In genomic region chr12:49674318-49674985, GRCh38 we compare ENCODE assay signal across 8 cellular contexts. TPM values are rescaled to one million over a fixed set of nuclear protein-coding genes. Genes with fewer than 3 reads are reported as not detected.
A peak's percentile ranks its signal among the peaks of the same experiment; 100 is the strongest.
DNase-seq lines count a peak whose midpoint lies in the region; ATAC-seq, FAIRE-seq and TF ChIP-seq lines count a peak whose summit lies in the region.

No MANE protein-coding gene starts in this region.

- H3K9me3 Mint-ChIP-seq in astrocyte (ENCODE audit: unreplicated experiment), result no peaks in the 10 kb centered on the region
- no peaks in the 10 kb centered on the region for H3K9me3 Mint-ChIP-seq in stimulated activated effector memory CD8-positive, alpha-beta T cell treated with anti-CD3 and anti-CD28 coated beads, Interleukin-12 subunit alpha, Interleukin-12 subunit beta, amount 100 ng/mL, for 72 hours

- peaks cover 51% of the 10 kb centered on the region for H4K20me1 ChIP-seq in astrocyte (ENCODE audit: insufficient read depth, low read length)

- peak overlapping the region; percentile 63 for H3K27ac ChIP-seq in HUES48 (ENCODE audit: low read depth, low read length)
- peak overlapping the region; percentile 89 for H3K27ac ChIP-seq in astrocyte (ENCODE audit: low read depth, low read length)

- no peak overlapping the region for H3K4me3 Mint-ChIP-seq in astrocyte (ENCODE audit: unreplicated experiment)
- H3K4me3 Mint-ChIP-seq in stimulated activated effector memory CD8-positive, alpha-beta T cell treated with anti-CD3 and anti-CD28 coated beads, Interleukin-12 subunit alpha, Interleukin-12 subunit beta, amount 100 ng/mL, for 72 hours, result peak overlapping the region; percentile 10

- H2AFZ ChIP-seq in astrocyte (ENCODE audit: low read depth, low read length), result peak overlapping the region; percentile 45

- no peaks in the 10 kb centered on the region for H3K27me3 Mint-ChIP-seq in astrocyte (ENCODE audit: low read depth, unreplicated experiment)

- H3K9me3 ChIP-seq in HUES48 (ENCODE audit: control insufficient read depth, insufficient read depth, low read length) (no peaks in the 10 kb centered on the region), astrocyte (ENCODE audit: insufficient read depth, low read depth, low read length) (no peaks in the 10 kb centered on the region), iPS-15b (ENCODE audit: control insufficient read depth, insufficient read depth, low read length) (no peaks in the 10 kb centered on the region)

- H3K9ac ChIP-seq in HUES48 (ENCODE audit: low read depth, low read length) (no peak overlapping the region), astrocyte (ENCODE audit: low read length) (peak overlapping the region; percentile 81), iPS-15b (ENCODE audit: low read depth, low read length) (peak overlapping the region; percentile 29)

- H3K27ac Mint-ChIP-seq in astrocyte (ENCODE audit: unreplicated experiment), result peak overlapping the region; percentile 90
- H3K27ac Mint-ChIP-seq in stimulated activated effector memory CD8-positive, alpha-beta T cell treated with anti-CD3 and anti-CD28 coated beads, Interleukin-12 subunit alpha, Interleukin-12 subunit beta, amount 100 ng/mL, for 72 hours, result peak overlapping the region; percentile 96

- peaks cover 54% of the 10 kb centered on the region for H3K4me1 Mint-ChIP-seq in astrocyte (ENCODE audit: low read depth, unreplicated experiment)
- H3K4me1 Mint-ChIP-seq in stimulated activated effector memory CD8-positive, alpha-beta T cell treated with anti-CD3 and anti-CD28 coated beads, Interleukin-12 subunit alpha, Interleukin-12 subunit beta, amount 100 ng/mL, for 72 hours, result peaks cover 78% of the 10 kb centered on the region

- ATAC-seq in stimulated activated effector memory CD8-positive, alpha-beta T cell treated with anti-CD3 and anti-CD28 coated beads, Interleukin-12 subunit alpha, Interleukin-12 subunit beta, amount 100 ng/mL, for 72 hours, result peak; percentile 59
- ATAC-seq in GM21717 (IDR thresholded peaks at IDR 0.05; ENCODE audit: unreplicated experiment) (no peak), GM18873 (IDR thresholded peaks at IDR 0.05; ENCODE audit: low FRiP score, unreplicated experiment) (no peak)

- H3K79me2 ChIP-seq in astrocyte (ENCODE audit: insufficient read depth, low read length), result peaks cover 86% of the 10 kb centered on the region

- no peak for TF ChIP-seq CTCF in astrocyte (IDR thresholded peaks at IDR 0.05; ENCODE audit: insufficient read depth, low read depth, low read length)

- DNase-seq in astrocyte (ENCODE audit: low read depth), result peak; percentile 66
- DNase-seq in stimulated activated effector memory CD8-positive, alpha-beta T cell treated with anti-CD3 and anti-CD28 coated beads, Interleukin-12 subunit alpha, Interleukin-12 subunit beta, amount 100 ng/mL, for 72 hours (ENCODE audit: low spot score in 2 of 2), result no peak
- DNase-seq in RKO (ENCODE audit: low spot score), result no peak
- no peak for DNase-seq in SHP77 (lab: John Stamatoyannopoulos, UW)

- peak overlapping the region; percentile 76 for H3K4me2 ChIP-seq in astrocyte (ENCODE audit: low read length)

- no peak overlapping the region for H3K4me3 ChIP-seq in HUES48 (ENCODE audit: low read depth, low read length)
- no peak overlapping the region for H3K4me3 ChIP-seq in astrocyte (ENCODE audit: insufficient read depth, low read depth, low read length)
- H3K4me3 ChIP-seq in iPS-15b (ENCODE audit: low read depth, low read length), result no peak overlapping the region

- H3K4me1 ChIP-seq in HUES48 (ENCODE audit: control insufficient read depth, insufficient read depth, low read length) (peaks cover 25% of the 10 kb centered on the region), astrocyte (ENCODE audit: insufficient read depth, low read length) (peaks cover 41% of the 10 kb centered on the region), iPS-15b (ENCODE audit: control insufficient read depth, insufficient read depth, low read length) (peaks cover 11% of the 10 kb centered on the region)

- H3K27me3 ChIP-seq in HUES48 (ENCODE audit: control insufficient read depth, insufficient read depth, low read length) (no peaks in the 10 kb centered on the region), astrocyte (ENCODE audit: insufficient read depth, low read length) (no peaks in the 10 kb centered on the region), iPS-15b (ENCODE audit: control insufficient read depth, insufficient read depth, low read length) (no peaks in the 10 kb centered on the region)

- peaks cover 3% of the 10 kb centered on the region for H3K36me3 Mint-ChIP-seq in astrocyte (ENCODE audit: low read depth, unreplicated experiment)
- H3K36me3 Mint-ChIP-seq in stimulated activated effector memory CD8-positive, alpha-beta T cell treated with anti-CD3 and anti-CD28 coated beads, Interleukin-12 subunit alpha, Interleukin-12 subunit beta, amount 100 ng/mL, for 72 hours, result peaks cover 7% of the 10 kb centered on the region

- H3K36me3 ChIP-seq in HUES48 (ENCODE audit: control insufficient read depth, insufficient read depth, low read length), result no peaks in the 10 kb centered on the region
- H3K36me3 ChIP-seq in astrocyte (ENCODE audit: insufficient read depth, low read length), result no peaks in the 10 kb centered on the region
- H3K36me3 ChIP-seq in iPS-15b (ENCODE audit: control insufficient read depth, insufficient read depth, low read length), result no peaks in the 10 kb centered on the region

- no peak for FAIRE-seq in astrocyte (lab: Jason Lieb, UNC)

RNA-seq across cellular contexts. Expression of gene FMNL3, which starts 32.8 kb away (rescaled TPM):
- total RNA-seq in astrocyte, result 58.4 and 62.9 TPM in 2 replicates

RNA-seq across cellular contexts. Expression of gene PRPF40B, which starts 51.1 kb away (rescaled TPM):
- 8.9 and 10.1 TPM in 2 replicates for total RNA-seq in astrocyte
